ENCODE assay signal across 1 cellular context in the genomic region with DNA sequence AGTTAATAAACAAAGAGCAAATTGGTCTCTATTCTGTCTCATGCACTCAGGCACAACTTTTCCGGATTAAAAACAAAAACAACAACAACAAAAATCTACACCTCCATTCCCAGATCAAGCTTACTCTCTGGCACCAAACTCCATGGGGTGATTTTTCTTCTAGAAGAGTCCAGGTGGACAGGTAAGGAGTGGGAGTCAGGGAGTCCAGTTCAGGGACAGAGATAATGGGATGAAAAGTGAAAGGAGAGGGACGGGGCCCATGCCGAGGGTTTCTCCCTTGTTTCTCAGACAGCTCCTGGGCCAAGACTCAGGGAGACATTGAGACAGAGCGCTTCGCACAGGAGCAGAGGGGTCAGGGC.
TF ChIP-seq lines count a peak whose summit lies in the region.

No MANE protein-coding gene starts in this region.

TF ChIP-seq in endothelial cell of umbilical vein, 7 proteins besides CTCF, POLR2A, EP300 and RAD21:
- TF ChIP-seq, protein P1, sequence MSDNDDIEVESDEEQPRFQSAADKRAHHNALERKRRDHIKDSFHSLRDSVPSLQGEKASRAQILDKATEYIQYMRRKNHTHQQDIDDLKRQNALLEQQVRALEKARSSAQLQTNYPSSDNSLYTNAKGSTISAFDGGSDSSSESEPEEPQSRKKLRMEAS (IDR thresholded peaks at IDR 0.05; ENCODE audit: insufficient read depth, insufficient read length): no peak
- TF ChIP-seq JUN (IDR thresholded peaks at IDR 0.05; ENCODE audit: borderline replicate concordance, insufficient read depth, insufficient read length, low read depth) (no peak), POLR2AphosphoS5 (IDR thresholded peaks at IDR 0.05; ENCODE audit: insufficient read depth, low read depth, low read length) (no peak), MYC (IDR thresholded peaks at IDR 0.05; ENCODE audit: low read depth, low read length) (no peak), EZH2 (IDR thresholded peaks at IDR 0.05; ENCODE audit: borderline replicate concordance, low read depth, low read length, severe bottlenecking) (no peak), GATA2 (IDR thresholded peaks at IDR 0.05; ENCODE audit: insufficient read depth, insufficient read length, low read depth, low read length) (no peak), FOS (IDR thresholded peaks at IDR 0.05; ENCODE audit: borderline replicate concordance, insufficient read depth, low read length) (no peak)
TF ChIP-seq in endothelial cell of umbilical vein: peak in this region for 0.
